ENCODE assay signal across 8 cellular contexts in genomic region chr1:174159253-174160108, GRCh38.
DNase-seq lines count a peak whose midpoint lies in the region; ATAC-seq lines count a peak whose summit lies in the region.

Gene RABGAP1L, plus strand, starts transcription at chr1:174159520.

- peak within 1 kb of the TSS; percentile 92 for H3K4me2 ChIP-seq in BLaER1

- no peaks in the 10 kb centered on the region for H3K36me3 ChIP-seq in BLaER1

- H3K9ac ChIP-seq in BLaER1 = peak within 1 kb of the TSS; percentile 89

- peaks cover 19% of the 10 kb centered on the region; the same call in 1 of the 2 replicates for H4K20me1 ChIP-seq in BLaER1

- ATAC-seq in GM19351 (IDR thresholded peaks at IDR 0.05; ENCODE audit: unreplicated experiment) = peak; percentile 56
- peak; percentile 54 for ATAC-seq in HG03520 (IDR thresholded peaks at IDR 0.05; ENCODE audit: unreplicated experiment)

- H3K4me1 ChIP-seq in BLaER1 = peaks cover 27% of the 10 kb centered on the region

- peak within 1 kb of the TSS; percentile 83 for H3K27ac ChIP-seq in BLaER1

- H3K27me3 ChIP-seq in BLaER1 = no peaks in the 10 kb centered on the region

- peak; percentile 98 for DNase-seq in NCI-H69 (lab: John Stamatoyannopoulos, UW)
- peak; percentile 95 for DNase-seq in activated CD4-positive, alpha-beta T cell treated with anti-CD3 and anti-CD28 coated beads, Interleukin-2, amount 50 U/mL, for 1 hour
- peak; percentile 69 for DNase-seq in cortex of kidney (lab: John Stamatoyannopoulos, UW)
- peak; percentile 99 for DNase-seq in left kidney (ENCODE audit: low read depth, low spot score)
- peak; percentile 91 for DNase-seq in stimulated activated CD4-positive, alpha-beta T cell treated with anti-CD3 and anti-CD28 coated beads, Interleukin-1b, Interleukin-23, amount 100 ng/mL, for 48 hours

- no peaks in the 10 kb centered on the region for H3K9me3 ChIP-seq in BLaER1

- peak within 1 kb of the TSS; percentile 89 for H3K4me3 ChIP-seq in BLaER1

Comparison
In these comparisons a context has a peak if more than half of its experiments do, and no peak if none do; other contexts are left out.
1. Peak in every context shown above with its lines: DNase-seq, ATAC-seq, H3K4me3 ChIP-seq and H3K27ac ChIP-seq.